Comparison of ENCODE assay signal across 14 cellular contexts in genomic region chr19:11017275-11018035, GRCh38.
"Had no signal": no experiment of that assay in that cellular context is flagged by ENCODE, and none has a peak within 500 bp of the region (broad histone marks: within the 10 kb centered on the region; RNA-seq: fewer than 3 reads in every experiment).

No MANE protein-coding gene starts in this region.

- H3K27ac Mint-ChIP-seq: activated CD8-positive, alpha-beta memory T cell treated with anti-CD3 and anti-CD28 coated beads, Interleukin-2, amount 10 ng/mL, durations not matched to agents 7 days and 5 days; activated T-cell treated with anti-CD3 and anti-CD28 coated beads, Interleukin-2, amount 50 U/mL, for 72 hours; progenitor cell of endocrine pancreas; stimulated activated memory B cell treated with anti-CD40 and anti-IgM and Interleukin-4, amounts not matched to agents 10 μg/mL and 1 μg/mL and 100 μg/mL, for 72 hours; T-helper 2 cell treated with Interferon-gamma antibody and Interleukin-4, amounts not matched to agents 5 μg/mL and 100 μg/mL, for 36 hours had no signal

- H3K9me3 Mint-ChIP-seq: activated T-cell treated with anti-CD3 and anti-CD28 coated beads, Interleukin-2, amount 50 U/mL, for 72 hours; stimulated activated memory B cell treated with anti-CD40 and anti-IgM and Interleukin-4, amounts not matched to agents 10 μg/mL and 1 μg/mL and 100 μg/mL, for 72 hours; T-helper 2 cell treated with Interferon-gamma antibody and Interleukin-4, amounts not matched to agents 5 μg/mL and 100 μg/mL, for 36 hours had no signal

- DNase-seq: activated CD4-positive, alpha-beta T cell treated with anti-CD3 and anti-CD28 coated beads, Interleukin-2, amount 50 U/mL, for 48 hours; activated CD8-positive, alpha-beta memory T cell treated with anti-CD3 and anti-CD28 coated beads, Interleukin-2, amount 10 ng/mL, durations not matched to agents 7 days and 5 days; activated gamma-delta T cell treated with Interleukin-2 at 50 U/mL for 16 hours; activated T-cell treated with anti-CD3 and anti-CD28 coated beads, Interleukin-2, amount 50 U/mL, for 72 hours; aorta; kidney; left ventricle myocardium superior; SW 1271 had no signal

- H3K27me3 ChIP-seq: gastroesophageal sphincter, upper lobe of left lung had no signal

- H3K27ac ChIP-seq: gastroesophageal sphincter had no signal

- H3K9me3 ChIP-seq: gastroesophageal sphincter, upper lobe of left lung had no signal

- H3K4me1 ChIP-seq: gastroesophageal sphincter had no signal

- H3K27me3 Mint-ChIP-seq: activated CD8-positive, alpha-beta memory T cell treated with anti-CD3 and anti-CD28 coated beads, Interleukin-2, amount 10 ng/mL, durations not matched to agents 7 days and 5 days; progenitor cell of endocrine pancreas; stimulated activated memory B cell treated with anti-CD40 and anti-IgM and Interleukin-4, amounts not matched to agents 10 μg/mL and 1 μg/mL and 100 μg/mL, for 72 hours had no signal

- ATAC-seq: activated CD4-positive, CD25-positive, alpha-beta regulatory T cell treated with anti-CD3 and anti-CD28 coated beads, Interleukin-2, amount 50 U/mL, for 24 hours; activated CD8-positive, alpha-beta memory T cell treated with anti-CD3 and anti-CD28 coated beads, Interleukin-2, amount 10 ng/mL, durations not matched to agents 7 days and 5 days; activated T-cell treated with anti-CD3 and anti-CD28 coated beads, Interleukin-2, amount 50 U/mL, for 72 hours; gastroesophageal sphincter; left ventricle myocardium superior; stimulated activated memory B cell treated with anti-CD40 and anti-IgM and Interleukin-4, amounts not matched to agents 10 μg/mL and 1 μg/mL and 100 μg/mL, for 72 hours had no signal

- H3K4me1 Mint-ChIP-seq: activated CD8-positive, alpha-beta memory T cell treated with anti-CD3 and anti-CD28 coated beads, Interleukin-2, amount 10 ng/mL, durations not matched to agents 7 days and 5 days; stimulated activated memory B cell treated with anti-CD40 and anti-IgM and Interleukin-4, amounts not matched to agents 10 μg/mL and 1 μg/mL and 100 μg/mL, for 72 hours had no signal

- H3K4me3 ChIP-seq: gastroesophageal sphincter, upper lobe of left lung had no signal

- H3K4me3 Mint-ChIP-seq: activated CD8-positive, alpha-beta memory T cell treated with anti-CD3 and anti-CD28 coated beads, Interleukin-2, amount 10 ng/mL, durations not matched to agents 7 days and 5 days; activated T-cell treated with anti-CD3 and anti-CD28 coated beads, Interleukin-2, amount 50 U/mL, for 72 hours; stimulated activated memory B cell treated with anti-CD40 and anti-IgM and Interleukin-4, amounts not matched to agents 10 μg/mL and 1 μg/mL and 100 μg/mL, for 72 hours; T-helper 2 cell treated with Interferon-gamma antibody and Interleukin-4, amounts not matched to agents 5 μg/mL and 100 μg/mL, for 36 hours had no signal
